Comparison of ENCODE assay signal across 2 cellular contexts in the genomic region with DNA sequence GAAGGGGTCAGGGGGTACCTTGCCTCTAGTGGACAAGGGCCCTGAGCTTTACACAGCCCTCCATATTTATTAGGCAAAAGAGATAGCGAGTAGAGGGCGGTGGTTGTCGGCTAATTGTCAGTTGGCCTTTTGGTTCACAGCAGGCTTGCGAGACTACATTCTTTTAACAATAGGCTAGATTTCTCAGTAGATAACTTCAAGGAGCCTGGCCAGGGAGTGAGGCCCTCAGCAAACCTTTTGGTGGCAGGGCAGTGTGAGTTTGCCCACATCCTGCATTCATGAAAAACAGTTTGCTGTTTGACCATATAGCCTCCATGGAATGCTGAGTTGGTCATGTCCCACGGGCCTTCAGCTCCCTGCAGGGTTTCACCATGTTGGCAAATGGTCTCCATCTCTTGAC. TPM values are rescaled to one million over a fixed set of nuclear protein-coding genes. Genes with fewer than 3 reads are reported as not detected.
"Had no signal": no experiment of that assay in that cellular context is flagged by ENCODE, and none has a peak within 500 bp of the region (broad histone marks: within the 10 kb centered on the region; RNA-seq: fewer than 3 reads in every experiment).

No MANE protein-coding gene starts in this region.

RNA-seq across cellular contexts. Expression of gene ENPP1, which starts 51.8 kb away (rescaled TPM):
- polyA plus RNA-seq: naive thymus-derived CD4-positive, alpha-beta T cell; neural cell had no signal
